Comparison of ENCODE assay signal across 27 cellular contexts in genomic region chr3:64147211-64147610, GRCh38.
"Had no signal": no experiment of that assay in that cellular context is flagged by ENCODE, and none has a peak within 500 bp of the region (broad histone marks: within the 10 kb centered on the region; RNA-seq: fewer than 3 reads in every experiment).

No MANE protein-coding gene starts in this region.

- H3K27ac ChIP-seq: left lung, lower lobe of right lung, ovary, prostate gland, skin epidermis, suprapubic skin, thoracic aorta, tibial artery, uterus had no signal

- ATAC-seq: left colon; left lung; lower lobe of right lung; natural killer cell; right cardiac atrium; sciatic nerve; stimulated activated naive B cell treated with anti-CD40 and anti-IgM and Interleukin-4, amounts not matched to agents 10 μg/mL and 1 μg/mL and 100 μg/mL, for 72 hours; stimulated activated naive CD8-positive, alpha-beta T cell treated with anti-CD3 and anti-CD28 coated beads, Interleukin-15, Interleukin-2, amounts not matched to agents 100 U/mL and 50 U/mL, for 24 hours had no signal

- H3K27ac Mint-ChIP-seq: naive B cell; natural killer cell; stimulated activated naive B cell treated with anti-CD40 and anti-IgM and Interleukin-4, amounts not matched to agents 10 μg/mL and 1 μg/mL and 100 μg/mL, for 72 hours; type B pancreatic cell had no signal

- H3K9me3 Mint-ChIP-seq: mesothelial cell of epicardium, type B pancreatic cell had no signal

- H3K36me3 Mint-ChIP-seq: naive B cell; natural killer cell; stimulated activated naive B cell treated with anti-CD40 and anti-IgM and Interleukin-4, amounts not matched to agents 10 μg/mL and 1 μg/mL and 100 μg/mL, for 72 hours had no signal

- H3K9me3 ChIP-seq: left lung, lower lobe of right lung, ovary, prostate gland, stomach, suprapubic skin, thoracic aorta, tibial artery, uterus had no signal

- H3K4me3 ChIP-seq: left lung, lower lobe of right lung, ovary, prostate gland, skin epidermis, stomach, suprapubic skin, thoracic aorta, tibial artery, uterus had no signal

- H3K36me3 ChIP-seq: ovary, prostate gland, uterus had no signal

- H3K27me3 ChIP-seq: left lung, ovary, stomach, suprapubic skin, tibial artery, uterus had no signal

- H3K27me3 Mint-ChIP-seq: naive B cell; stimulated activated naive B cell treated with anti-CD40 and anti-IgM and Interleukin-4, amounts not matched to agents 10 μg/mL and 1 μg/mL and 100 μg/mL, for 72 hours had no signal

- H3K4me1 Mint-ChIP-seq: naive B cell; natural killer cell; stimulated activated naive B cell treated with anti-CD40 and anti-IgM and Interleukin-4, amounts not matched to agents 10 μg/mL and 1 μg/mL and 100 μg/mL, for 72 hours had no signal

- H3K4me3 Mint-ChIP-seq: mesothelial cell of epicardium; naive B cell; natural killer cell; stimulated activated naive B cell treated with anti-CD40 and anti-IgM and Interleukin-4, amounts not matched to agents 10 μg/mL and 1 μg/mL and 100 μg/mL, for 72 hours; type B pancreatic cell had no signal

- DNase-seq: hippocampal formation; kidney; left colon; lower lobe of right lung; mesendoderm; naive B cell; natural killer cell; ovary; retina; right cardiac atrium; stimulated activated CD4-positive, alpha-beta T cell treated with anti-CD3 and anti-CD28 coated beads, Interleukin-12 subunit alpha, Interleukin-12 subunit beta, amount 100 ng/mL, for 4 hours; stimulated activated CD4-positive, alpha-beta T cell treated with anti-CD3 and anti-CD28 coated beads, Interleukin-15, amount 100 ng/mL, for 24 hours; stimulated activated CD4-positive, alpha-beta T cell treated with anti-CD3 and anti-CD28 coated beads, Interleukin-2, amount 100 ng/mL, for 24 hours; stimulated activated CD4-positive, alpha-beta T cell treated with anti-CD3 and anti-CD28 coated beads, Interleukin-4, amount 100 ng/mL, for 1 hour; stimulated activated naive B cell treated with anti-CD40 and anti-IgM and Interleukin-4, amounts not matched to agents 10 μg/mL and 1 μg/mL and 100 μg/mL, for 72 hours; stimulated activated naive CD8-positive, alpha-beta T cell treated with anti-CD3 and anti-CD28 coated beads, Interleukin-15, Interleukin-2, amounts not matched to agents 100 U/mL and 50 U/mL, for 24 hours; stomach; tibial artery; uterus had no signal
